Comparison of ENCODE assay signal across 12 cellular contexts in genomic region chr2:179336782-179337534, GRCh38.
DNase-seq lines count a peak whose midpoint lies in the region; ATAC-seq, FAIRE-seq and TF ChIP-seq lines count a peak whose summit lies in the region.
"Had no signal": no experiment of that assay in that cellular context is flagged by ENCODE, and none has a peak within 500 bp of the region (broad histone marks: within the 10 kb centered on the region; RNA-seq: fewer than 3 reads in every experiment).

No MANE protein-coding gene starts in this region.

- H3K4me3 Mint-ChIP-seq in stimulated activated naive CD8-positive, alpha-beta T cell treated with anti-CD3 and anti-CD28 coated beads, Interleukin-15, amount 100 ng/mL, for 72 hours = no peak overlapping the region

- H3K4me1 ChIP-seq in Panc1 (ENCODE audit: control insufficient read depth, insufficient read depth, low read length) = no peaks in the 10 kb centered on the region

- no peaks in the 10 kb centered on the region for H3K36me3 ChIP-seq in Panc1 (ENCODE audit: control insufficient read depth, insufficient read depth, low read length)
- H3K36me3 ChIP-seq: gastroesophageal sphincter had no signal

- BruUV-seq in Panc1 (replicated peaks; lab: Mats Ljungman, UMichigan) = no TSS peak

- no peaks in the 10 kb centered on the region for H3K9me3 Mint-ChIP-seq in stimulated activated naive CD8-positive, alpha-beta T cell treated with anti-CD3 and anti-CD28 coated beads, Interleukin-15, amount 100 ng/mL, for 72 hours

- H3K4me3 ChIP-seq in Panc1 (ENCODE audit: low read depth in 2 of 2, low read length in 2 of 2) = no peak overlapping the region
- H3K4me3 ChIP-seq in fibroblast of villous mesenchyme (ENCODE audit: low read depth, low read length) = no peak overlapping the region
- H3K4me3 ChIP-seq: gastroesophageal sphincter, skin epidermis had no signal

- H3K9me3 ChIP-seq in Panc1 (ENCODE audit: control insufficient read depth, insufficient read depth, low read depth, low read length) = no peaks in the 10 kb centered on the region
- H3K9me3 ChIP-seq: gastroesophageal sphincter had no signal

- H3K27me3 Mint-ChIP-seq in stimulated activated naive CD8-positive, alpha-beta T cell treated with anti-CD3 and anti-CD28 coated beads, Interleukin-15, amount 100 ng/mL, for 72 hours = peaks cover 5% of the 10 kb centered on the region

- FAIRE-seq in H54 (lab: Jason Lieb, UNC) = no peak
- FAIRE-seq: bronchial epithelial cell had no signal

- CTCF ChIA-PET in Panc1 (lab: Charles Lee) = no interaction called here

- H3K27ac ChIP-seq in Panc1 (ENCODE audit: low read length) = no peak overlapping the region

- POLR2A ChIA-PET in Panc1 (lab: Charles Lee) = no interaction called here

- intact Hi-C loops in Panc1 (cut with micrococcal nuclease; ENCODE audit: unreplicated experiment) = no loop called here

- ATAC-seq in Panc1 = peak; percentile 77
- ATAC-seq in stimulated activated naive CD8-positive, alpha-beta T cell treated with anti-CD3 and anti-CD28 coated beads, Interleukin-15, amount 100 ng/mL, for 72 hours = no peak
- no peak for ATAC-seq in GM19455 (IDR thresholded peaks at IDR 0.05; ENCODE audit: unreplicated experiment)
- ATAC-seq: gastroesophageal sphincter had no signal

- no peak for TF ChIP-seq POLR2A in H54 (IDR thresholded peaks at IDR 0.05; ENCODE audit: low read depth, low read length)

- TF ChIP-seq CTCF in Panc1 (IDR thresholded peaks at IDR 0.05) (no peak), fibroblast of villous mesenchyme (IDR thresholded peaks at IDR 0.05; ENCODE audit: insufficient read depth, low read depth, low read length) (no peak)

- DNase-seq in H54 (ENCODE audit: insufficient read length, low spot score) (peak; percentile 23), Panc1 (ENCODE audit: low read depth, low spot score) (no peak), fibroblast of villous mesenchyme (ENCODE audit: low read depth) (peak; percentile 53), smooth muscle cell of the brain vasculature (ENCODE audit: low read depth, low spot score) (peak; percentile 92), NCI-H1092 (lab: John Stamatoyannopoulos, UW) (no peak)
- DNase-seq in stimulated activated naive CD8-positive, alpha-beta T cell treated with anti-CD3 and anti-CD28 coated beads, Interleukin-15, amount 100 ng/mL, for 72 hours = no peak
- DNase-seq: activated T-cell treated with anti-CD3 and anti-CD28 coated beads for 4 hours; NK-92 treated with Interleukin-12 subunit alpha and Interleukin-12 subunit beta, amount 100 ng/mL, for 24 hours had no signal

- H3K27ac Mint-ChIP-seq in stimulated activated naive CD8-positive, alpha-beta T cell treated with anti-CD3 and anti-CD28 coated beads, Interleukin-15, amount 100 ng/mL, for 72 hours = no peak overlapping the region

- in situ Hi-C loops in Panc1 (cut with HindIII; ENCODE audit: low pct_unique_long_range_greater_than_20kb, low sequenced_read_pairs) = no loop called here

- no peaks in the 10 kb centered on the region for H3K27me3 ChIP-seq in Panc1 (ENCODE audit: control insufficient read depth, insufficient read depth, low read length)
- H3K27me3 ChIP-seq: gastroesophageal sphincter had no signal

- no peaks in the 10 kb centered on the region for H3K4me1 Mint-ChIP-seq in stimulated activated naive CD8-positive, alpha-beta T cell treated with anti-CD3 and anti-CD28 coated beads, Interleukin-15, amount 100 ng/mL, for 72 hours

Comparison
In these comparisons a context has a peak if more than half of its experiments do, and no peak if none do; other contexts are left out.
1. DNase-seq: peak in H54 (single experiment), fibroblast of villous mesenchyme (single experiment) and smooth muscle cell of the brain vasculature (single experiment); none in Panc1 (single experiment), NCI-H1092 (single experiment) and stimulated activated naive CD8-positive, alpha-beta T cell treated with anti-CD3 and anti-CD28 coated beads, Interleukin-15, amount 100 ng/mL, for 72 hours (0 of 2).